8 cellular contexts compared by ENCODE assay signal in genomic region chrX:155070975-155071693, GRCh38. TPM values are rescaled to one million over a fixed set of nuclear protein-coding genes. Genes with fewer than 3 reads are reported as not detected.
DNase-seq lines count a peak whose midpoint lies in the region; ATAC-seq and TF ChIP-seq lines count a peak whose summit lies in the region.

BRCC3 (plus strand) TSS chrX:155071508; CDS start chrX:155071528, 20 bp downstream.
CMC4 (minus strand) TSS chrX:155071136; CDS start chrX:155064023, 7,113 bp downstream.
A gene with protein sequence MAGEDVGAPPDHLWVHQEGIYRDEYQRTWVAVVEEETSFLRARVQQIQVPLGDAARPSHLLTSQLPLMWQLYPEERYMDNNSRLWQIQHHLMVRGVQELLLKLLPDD (minus strand): TSS chrX:155071136. CDS start chrX:155066010, 5,126 bp downstream.

- ATAC-seq in GM19397 (IDR thresholded peaks at IDR 0.05; ENCODE audit: unreplicated experiment) (peak; percentile 94), HG03565 (IDR thresholded peaks at IDR 0.05; ENCODE audit: unreplicated experiment) (peak; percentile 76), lung (ENCODE audit: insufficient read depth, low FRiP score) (peak; percentile 95)

- DNase-seq in CD1c-positive myeloid dendritic cell (ENCODE audit: extremely low spot score), result peak; percentile 83
- peak; percentile 95 for DNase-seq in NCI-H82 (lab: John Stamatoyannopoulos, UW)
- peak; percentile 83 for DNase-seq in activated CD4-positive, alpha-beta memory T cell treated with anti-CD3 and anti-CD28 coated beads, Interleukin-2, amount 10 ng/mL, durations not matched to agents 7 days and 5 days
- DNase-seq in lung (ENCODE audit: low spot score), result peak; percentile 81
- DNase-seq in stimulated activated CD4-positive, alpha-beta T cell treated with anti-CD3 and anti-CD28 coated beads, TNF-alpha, amount 100 ng/mL, for 24 hours (ENCODE audit: low read depth in 3 of 3), result peak; percentile 36 to 75 (median 53)

- H3K4me1 Mint-ChIP-seq in activated CD4-positive, alpha-beta memory T cell treated with anti-CD3 and anti-CD28 coated beads, Interleukin-2, amount 10 ng/mL, durations not matched to agents 7 days and 5 days, result peaks cover 61% of the 10 kb centered on the region

- H3K4me1 ChIP-seq in ectodermal cell (ENCODE audit: control insufficient read depth, insufficient read depth, low read length) (peaks cover 4% of the 10 kb centered on the region), lung (ENCODE audit: control insufficient read depth in 2 of 2, insufficient read depth in 2 of 2, low read length in 2 of 2) (peaks cover 0 to 3% of the 10 kb centered on the region in 2 donors)

- H3K4me3 ChIP-seq in ectodermal cell (ENCODE audit: insufficient read depth, low read depth, low read length) (peak within 1 kb of the TSS; percentile 65), lung (peak within 1 kb of the TSS; percentile 64)

- H3K27me3 Mint-ChIP-seq in activated CD4-positive, alpha-beta memory T cell treated with anti-CD3 and anti-CD28 coated beads, Interleukin-2, amount 10 ng/mL, durations not matched to agents 7 days and 5 days, result no peaks in the 10 kb centered on the region

- no peak for TF ChIP-seq CTCF in lung (IDR thresholded peaks at IDR 0.05; ENCODE audit: control extremely low read depth, extremely low read depth)

- H3K9me3 ChIP-seq in ectodermal cell (ENCODE audit: control insufficient read depth, low read length), result no peaks in the 10 kb centered on the region
- no peaks in the 10 kb centered on the region for H3K9me3 ChIP-seq in lung (ENCODE audit: control insufficient read depth in 2 of 2, insufficient read depth in 1 of 2, low read length in 1 of 2)

- H3K36me3 Mint-ChIP-seq in activated CD4-positive, alpha-beta memory T cell treated with anti-CD3 and anti-CD28 coated beads, Interleukin-2, amount 10 ng/mL, durations not matched to agents 7 days and 5 days (ENCODE audit: low read depth), result peaks cover 35% of the 10 kb centered on the region

- WGBS in ectodermal cell, 2 experiments, result 0% methylated on average over 55 to 74 of the region's 81 CpGs
- WGBS in lung, 2 donors, result 0 to 34% methylated on average over 11 to 81 of the region's 81 CpGs

- POLR2A ChIA-PET in activated CD4-positive, alpha-beta memory T cell treated with anti-CD3 and anti-CD28 coated beads, Interleukin-2, amount 10 ng/mL, durations not matched to agents 7 days and 5 days (lab: Charles Lee), result interaction anchor here (1.4 to 3.1 kb wide), 4 partner anchors 15 to 145 kb away, joined by 4 to 13 read pairs (median 9); partner anchors contain the start of genes FUNDC2 and VBP1

- H3K4me3 Mint-ChIP-seq in activated CD4-positive, alpha-beta memory T cell treated with anti-CD3 and anti-CD28 coated beads, Interleukin-2, amount 10 ng/mL, durations not matched to agents 7 days and 5 days, result peak within 1 kb of the TSS; percentile 90

- H3K27ac ChIP-seq in ectodermal cell (ENCODE audit: insufficient read depth, low read depth, low read length, poor library complexity, severe bottlenecking) (peak within 1 kb of the TSS; percentile 44), lung (ENCODE audit: low read depth in 1 of 2, low read length in 1 of 2) (peak within 1 kb of the TSS; percentile 88 to 92)

- H3K27me3 ChIP-seq in ectodermal cell (ENCODE audit: control insufficient read depth, insufficient read depth, low read length, poor library complexity, severe bottlenecking) (no peaks in the 10 kb centered on the region), lung (ENCODE audit: control insufficient read depth, insufficient read depth) (no peaks in the 10 kb centered on the region)

- CTCF ChIA-PET in activated CD4-positive, alpha-beta memory T cell treated with anti-CD3 and anti-CD28 coated beads, Interleukin-2, amount 10 ng/mL, durations not matched to agents 7 days and 5 days (lab: Charles Lee), result interaction anchor here (1.1 kb wide), 2 partner anchors 14 to 44 kb away, joined by 3 to 5 read pairs; partner anchors contain the start of gene FUNDC2

- H3K36me3 ChIP-seq in ectodermal cell (ENCODE audit: control insufficient read depth, insufficient read depth, low read length) (peaks cover 3% of the 10 kb centered on the region), lung (ENCODE audit: control insufficient read depth in 2 of 2, insufficient read depth in 2 of 2, low read length in 2 of 2) (peaks cover 0 to 2% of the 10 kb centered on the region in 2 donors)

- H3K9me3 Mint-ChIP-seq in activated CD4-positive, alpha-beta memory T cell treated with anti-CD3 and anti-CD28 coated beads, Interleukin-2, amount 10 ng/mL, durations not matched to agents 7 days and 5 days, result no peaks in the 10 kb centered on the region

- peak within 1 kb of the TSS; percentile 86 for H3K27ac Mint-ChIP-seq in activated CD4-positive, alpha-beta memory T cell treated with anti-CD3 and anti-CD28 coated beads, Interleukin-2, amount 10 ng/mL, durations not matched to agents 7 days and 5 days

RNA-seq across cellular contexts. Expression of gene BRCC3, which starts in this region (rescaled TPM):
- total RNA-seq in activated CD4-positive, alpha-beta memory T cell treated with anti-CD3 and anti-CD28 coated beads, Interleukin-2, amount 10 ng/mL, durations not matched to agents 7 days and 5 days, result 10 to 100 TPM; 23.5 to 25.2 TPM
- 31.2 TPM for polyA plus RNA-seq in ectodermal cell (2013, experiment 1 of 4)
- 34.1 TPM for polyA plus RNA-seq in ectodermal cell (2013, experiment 2 of 4)
- polyA plus RNA-seq in ectodermal cell (2013, experiment 3 of 4), result 18.1 TPM
- 21.5 TPM for polyA plus RNA-seq in ectodermal cell (2013, experiment 4 of 4)
- total RNA-seq in lung, result 10 to 100 TPM; 13.7 to 17.9 TPM
- polyA plus RNA-seq in lung, result 10 to 100 TPM in 1 of 2 donors, 1 to 10 TPM in 1; 7.9 to 13.1 TPM

RNA-seq across cellular contexts. Expression of gene CMC4, which starts in this region (rescaled TPM):
- 1 to 10 TPM; 4.8 to 5.9 TPM for total RNA-seq in activated CD4-positive, alpha-beta memory T cell treated with anti-CD3 and anti-CD28 coated beads, Interleukin-2, amount 10 ng/mL, durations not matched to agents 7 days and 5 days
- 8.7 TPM for polyA plus RNA-seq in ectodermal cell (2013, experiment 1 of 4)
- 9.7 TPM for polyA plus RNA-seq in ectodermal cell (2013, experiment 2 of 4)
- polyA plus RNA-seq in ectodermal cell (2013, experiment 3 of 4), result 9.7 TPM
- 12.4 TPM for polyA plus RNA-seq in ectodermal cell (2013, experiment 4 of 4)
- 1 to 10 TPM; 4.3 to 9.5 TPM for total RNA-seq in lung
- polyA plus RNA-seq in lung, result 10 to 100 TPM in 1 of 2 donors, 1 to 10 TPM in 1; 7.3 to 15.7 TPM

RNA-seq across cellular contexts. Expression of the third gene that starts in this region (rescaled TPM):
- total RNA-seq in activated CD4-positive, alpha-beta memory T cell treated with anti-CD3 and anti-CD28 coated beads, Interleukin-2, amount 10 ng/mL, durations not matched to agents 7 days and 5 days, result 10 to 100 TPM; 20.2 TPM
- 23.1 TPM for polyA plus RNA-seq in ectodermal cell (2013, experiment 1 of 4)
- polyA plus RNA-seq in ectodermal cell (2013, experiment 2 of 4), result 17.0 TPM
- 16.0 TPM for polyA plus RNA-seq in ectodermal cell (2013, experiment 3 of 4)
- polyA plus RNA-seq in ectodermal cell (2013, experiment 4 of 4), result 19.9 TPM
- total RNA-seq in lung, result 10 to 100 TPM; 10.7 to 16.5 TPM
- 10 to 100 TPM in 1 of 2 donors, 1 to 10 TPM in 1; 7.6 to 60.2 TPM for polyA plus RNA-seq in lung

Comparison
In these comparisons a context has a peak if more than half of its experiments do, and no peak if none do; other contexts are left out.
1. Peak in every context shown above with its lines: DNase-seq, ATAC-seq, H3K4me3 ChIP-seq and H3K27ac ChIP-seq.